ENCODE assay signal across 10 cellular contexts in the genomic region with DNA sequence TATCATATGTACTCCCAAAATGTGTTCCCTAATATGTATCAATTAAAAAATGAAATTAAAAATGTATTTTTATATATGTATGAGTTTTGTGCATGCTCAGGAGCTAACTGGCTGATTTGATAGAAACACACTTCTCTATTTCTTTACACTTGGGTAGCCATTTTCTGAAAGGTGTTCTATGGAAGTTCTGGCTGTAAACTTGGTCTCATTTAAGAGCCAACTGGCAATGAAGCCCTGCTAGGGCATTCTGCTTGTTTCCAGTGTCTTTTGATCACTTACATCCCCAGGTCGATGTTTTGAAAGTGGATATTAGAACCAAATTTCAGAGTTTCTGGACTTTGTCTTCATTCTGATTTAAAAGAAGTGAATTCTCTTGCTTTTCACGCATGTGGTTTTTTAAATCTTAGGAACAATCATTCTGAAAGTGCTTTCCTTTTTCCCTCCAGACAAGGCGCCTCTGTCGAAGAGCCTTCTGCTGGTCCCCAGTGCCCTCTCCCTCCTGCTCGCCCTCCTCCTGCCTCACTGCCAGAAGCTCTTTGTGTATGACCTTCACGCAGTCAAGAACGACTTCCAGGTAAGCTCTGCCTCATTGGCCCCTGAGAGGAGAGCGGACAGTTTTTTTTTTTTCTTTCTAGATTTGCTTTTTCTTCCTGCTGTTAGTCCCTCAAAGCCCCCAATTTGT. TPM values are rescaled to one million over a fixed set of nuclear protein-coding genes. Genes with fewer than 3 reads are reported as not detected.
DNase-seq lines count a peak whose midpoint lies in the region; ATAC-seq lines count a peak whose summit lies in the region.
"Had no signal": no experiment of that assay in that cellular context is flagged by ENCODE, and none has a peak within 500 bp of the region (broad histone marks: within the 10 kb centered on the region; RNA-seq: fewer than 3 reads in every experiment).

No MANE protein-coding gene starts in this region.

- DNase-seq in SK-N-MC (ENCODE audit: low read depth, low spot score) (no peak), AG20443 (ENCODE audit: low spot score) (no peak), SK-N-DZ (ENCODE audit: low spot score) (no peak), GM03348 (ENCODE audit: low spot score) (no peak)
- DNase-seq: islet precursor cell had no signal

- H3K27me3 ChIP-seq in mononuclear cell (ENCODE audit: insufficient read depth, low read length) = no peaks in the 10 kb centered on the region

- peaks cover 41% of the 10 kb centered on the region for H3K4me1 ChIP-seq in mononuclear cell (ENCODE audit: insufficient read depth, low read length)

- ATAC-seq in GM18502 (IDR thresholded peaks at IDR 0.05; ENCODE audit: poor library complexity, unreplicated experiment) = peak; percentile 83
- peak; percentile 80 for ATAC-seq in GM21529 (IDR thresholded peaks at IDR 0.05; ENCODE audit: unreplicated experiment)
- no peak for ATAC-seq in HG03139 (IDR thresholded peaks at IDR 0.05; ENCODE audit: unreplicated experiment)

- H3K4me3 ChIP-seq in SK-N-MC (no peak overlapping the region), mononuclear cell (ENCODE audit: low read length) (peak overlapping the region; percentile 32)

- peak overlapping the region; percentile 45; the same call in 1 of the 2 replicates for H3K27ac ChIP-seq in SK-N-MC

- peaks cover 16% of the 10 kb centered on the region for H3K36me3 ChIP-seq in SK-N-MC (ENCODE audit: insufficient read depth, low read length)

- H3K9me3 ChIP-seq in SK-N-MC (ENCODE audit: low read depth, low read length) (no peaks in the 10 kb centered on the region), mononuclear cell (ENCODE audit: low read depth, low read length) (no peaks in the 10 kb centered on the region)

- H3K9ac ChIP-seq in SK-N-MC (ENCODE audit: insufficient read length) = no peak overlapping the region

RNA-seq across cellular contexts. Expression of a gene that starts 20.1 kb away (rescaled TPM):
- 38.0 TPM for total RNA-seq in mononuclear cell
- not detected in 2 replicates for polyA plus RNA-seq in SK-N-DZ (2014; cell fraction: cytosol; rRNA removed)
- polyA plus RNA-seq in SK-N-DZ (2014; cell fraction: nucleus; rRNA removed) = not detected in 2 replicates
- total RNA-seq: LHCN-M2 had no signal

RNA-seq across cellular contexts. Expression of a gene that starts 37.5 kb away (rescaled TPM):
- total RNA-seq in mononuclear cell = 51.3 TPM
- 74.0 and 78.5 TPM in 2 replicates for polyA plus RNA-seq in SK-N-DZ (2014; cell fraction: cytosol; rRNA removed)
- 30.1 and 32.7 TPM in 2 replicates for polyA plus RNA-seq in SK-N-DZ (2014; cell fraction: nucleus; rRNA removed)
